Comparison of ENCODE assay signal across 22 cellular contexts in the genomic region with DNA sequence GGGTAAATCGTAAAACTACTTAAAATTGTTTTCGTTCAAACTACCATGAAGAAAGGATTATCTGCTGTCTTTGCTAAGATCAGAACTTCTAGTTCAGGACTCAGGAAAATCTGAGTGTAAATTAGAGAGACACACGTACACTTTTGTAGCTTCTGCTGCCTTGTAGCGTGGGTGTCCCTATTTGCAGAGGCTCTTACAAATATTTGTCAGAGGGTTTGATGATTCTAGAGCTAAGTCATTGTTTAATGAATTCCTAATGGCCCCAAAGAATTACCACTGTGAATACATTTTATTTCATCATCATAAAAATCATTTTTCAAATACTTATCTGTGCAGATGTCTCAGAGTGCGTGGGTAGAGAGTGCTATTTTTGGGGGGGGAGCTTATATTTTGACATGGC.
DNase-seq lines count a peak whose midpoint lies in the region; ATAC-seq and TF ChIP-seq lines count a peak whose summit lies in the region.
"Had no signal": no experiment of that assay in that cellular context is flagged by ENCODE, and none has a peak within 500 bp of the region (broad histone marks: within the 10 kb centered on the region; RNA-seq: fewer than 3 reads in every experiment).

No MANE protein-coding gene starts in this region.

- ATAC-seq in PC-3 (peak; percentile 45; the same call in 1 of the 2 replicates), HG03135 (IDR thresholded peaks at IDR 0.05; ENCODE audit: unreplicated experiment) (no peak), GM21390 (IDR thresholded peaks at IDR 0.05; ENCODE audit: unreplicated experiment) (no peak)
- ATAC-seq: Right ventricle myocardium inferior, SK-N-SH treated with all-trans-retinoic acid at 6 μM for 48 hours had no signal

- CTCF ChIA-PET in PC-3 (lab: Charles Lee), result interaction anchor here (0.6 kb wide), 1 partner anchor 178 kb away, joined by 3 read pairs; no protein-coding TSS in a partner anchor

- peaks cover 48% of the 10 kb centered on the region for H3K27me3 ChIP-seq in PC-3 (ENCODE audit: low read length)
- no peaks in the 10 kb centered on the region for H3K27me3 ChIP-seq in liver (ENCODE audit: control insufficient read depth in 4 of 4, insufficient read depth in 4 of 4, low read length in 3 of 4)
- H3K27me3 ChIP-seq: SJCRH30 had no signal

- H3F3A ChIP-seq in PC-3 (ENCODE audit: low read length, unreplicated experiment), result no peaks in the 10 kb centered on the region

- TF ChIP-seq RAD21 in liver (IDR thresholded peaks at IDR 0.05), result peak in 1 of 2 donors; percentile 12

- H3K27ac ChIP-seq in PC-3 (ENCODE audit: low read length) (no peak overlapping the region), liver (ENCODE audit: low read depth in 1 of 2, low read length in 2 of 2) (peak overlapping the region in 1 of 2 donors; percentile 43)
- H3K27ac ChIP-seq: GM23248, HL-60, PC-9, SJCRH30 had no signal

- H3K36me3 ChIP-seq in PC-3 (ENCODE audit: low read depth, low read length) (no peaks in the 10 kb centered on the region), liver (ENCODE audit: control insufficient read depth in 4 of 4, insufficient read depth in 3 of 4, low read depth in 1 of 4, low read length in 3 of 4) (no peaks in the 10 kb centered on the region)
- H3K36me3 ChIP-seq: SJCRH30 had no signal

- TF ChIP-seq CTCF in PC-3 (conservative IDR thresholded peaks at IDR 0.05; ENCODE audit: low read depth, low read length) (no peak), liver (IDR thresholded peaks at IDR 0.05; ENCODE audit: low read depth, low read length, missing input control) (no peak)

- H3K4me3 ChIP-seq in PC-3 (ENCODE audit: low read length) (no peak overlapping the region), liver (ENCODE audit: low read depth in 1 of 3, low read length in 3 of 3) (no peak overlapping the region)
- H3K4me3 ChIP-seq: GM23248, PC-9, SJCRH30 had no signal

- no peak overlapping the region for H2AFZ ChIP-seq in PC-3 (ENCODE audit: low read length)
- H2AFZ ChIP-seq: GM23248, PC-9 had no signal

- POLR2A ChIA-PET in PC-3 (lab: Charles Lee; ENCODE audit: unreplicated experiment), result interaction anchor here (0.6 kb wide), 1 partner anchor 46 kb away, joined by 4 read pairs; no protein-coding TSS in a partner anchor

- BruUV-seq in PC-3 (replicated peaks; lab: Mats Ljungman, UMichigan), result no TSS peak

- intact Hi-C loops in PC-3 (cut with micrococcal nuclease), result no loop called here

- H3K79me2 ChIP-seq in PC-3 (ENCODE audit: low read length), result no peaks in the 10 kb centered on the region

- H3K4me1 ChIP-seq in PC-3 (ENCODE audit: insufficient read depth, low read length) (no peaks in the 10 kb centered on the region), liver (ENCODE audit: control insufficient read depth in 4 of 4, insufficient read depth in 4 of 4, low read length in 3 of 4) (peaks cover 0 to 21% (median 8%) of the 10 kb centered on the region in 4 donors)
- H3K4me1 ChIP-seq: SJCRH30 had no signal

- no peaks in the 10 kb centered on the region for H4K20me1 ChIP-seq in PC-3 (ENCODE audit: low read length)

- no peaks in the 10 kb centered on the region for H3K9me3 ChIP-seq in PC-3 (ENCODE audit: low read length)
- no peaks in the 10 kb centered on the region for H3K9me3 ChIP-seq in liver (ENCODE audit: control insufficient read depth in 4 of 4, low read length in 3 of 4)
- H3K9me3 ChIP-seq: SJCRH30 had no signal

- H3K4me2 ChIP-seq in PC-3 (ENCODE audit: low read length), result no peak overlapping the region
- H3K4me2 ChIP-seq: PC-9 had no signal

- peak; percentile 8 for DNase-seq in NCI-H146 (lab: John Stamatoyannopoulos, UW)
- DNase-seq in NCI-H146 treated with DMSO at 0.1 percent for 48 hours (lab: John Stamatoyannopoulos, UW; ENCODE audit: unreplicated experiment), result no peak
- DNase-seq in PC-3, result no peak
- no peak for DNase-seq in NCI-H1105 (lab: John Stamatoyannopoulos, UW)
- DNase-seq: DMS153; GM23248; H7; Karpas-422; NCI-H1092 treated with DMSO at 0.1 percent for 48 hours; NCI-H1436 treated with DMSO at 0.1 percent for 48 hours; NCI-H2029; NCI-H446 treated with DMSO at 0.1 percent for 48 hours; NCI-H526 treated with DMSO at 0.1 percent for 48 hours; NK-92 treated with Interleukin-12 subunit alpha and Interleukin-12 subunit beta, amount 100 ng/mL, for 24 hours; PC-9; SJCRH30 had no signal

- H3K9ac ChIP-seq in PC-3 (ENCODE audit: low read length) (no peak overlapping the region), liver (ENCODE audit: low read depth in 1 of 2, low read length in 2 of 2) (no peak overlapping the region)
- H3K9ac ChIP-seq: GM23248 had no signal

- no peaks in the 10 kb centered on the region for H3K9me2 ChIP-seq in PC-3 (replicated peaks; ENCODE audit: low read length)

- 57% methylated on average over 5 of the region's 5 CpGs for WGBS in liver

TF ChIP-seq in liver, 16 proteins besides CTCF, POLR2A, EP300 and RAD21:
- TF ChIP-seq HNF4A (conservative IDR thresholded peaks at IDR 0.05) (peak in 1 of 2 donors; percentile 8), EGR1 (IDR thresholded peaks at IDR 0.05; ENCODE audit: low read depth in 2 of 2) (peak; percentile 60 to 61), HNF4G (IDR thresholded peaks at IDR 0.05) (no peak), NR2F2 (IDR thresholded peaks at IDR 0.05) (no peak)
- TF ChIP-seq, protein P1, sequence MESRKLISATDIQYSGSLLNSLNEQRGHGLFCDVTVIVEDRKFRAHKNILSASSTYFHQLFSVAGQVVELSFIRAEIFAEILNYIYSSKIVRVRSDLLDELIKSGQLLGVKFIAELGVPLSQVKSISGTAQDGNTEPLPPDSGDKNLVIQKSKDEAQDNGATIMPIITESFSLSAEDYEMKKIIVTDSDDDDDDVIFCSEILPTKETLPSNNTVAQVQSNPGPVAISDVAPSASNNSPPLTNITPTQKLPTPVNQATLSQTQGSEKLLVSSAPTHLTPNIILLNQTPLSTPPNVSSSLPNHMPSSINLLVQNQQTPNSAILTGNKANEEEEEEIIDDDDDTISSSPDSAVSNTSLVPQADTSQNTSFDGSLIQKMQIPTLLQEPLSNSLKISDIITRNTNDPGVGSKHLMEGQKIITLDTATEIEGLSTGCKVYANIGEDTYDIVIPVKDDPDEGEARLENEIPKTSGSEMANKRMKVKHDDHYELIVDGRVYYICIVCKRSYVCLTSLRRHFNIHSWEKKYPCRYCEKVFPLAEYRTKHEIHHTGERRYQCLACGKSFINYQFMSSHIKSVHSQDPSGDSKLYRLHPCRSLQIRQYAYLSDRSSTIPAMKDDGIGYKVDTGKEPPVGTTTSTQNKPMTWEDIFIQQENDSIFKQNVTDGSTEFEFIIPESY (IDR thresholded peaks at IDR 0.05), result no peak
- TF ChIP-seq, protein P2, sequence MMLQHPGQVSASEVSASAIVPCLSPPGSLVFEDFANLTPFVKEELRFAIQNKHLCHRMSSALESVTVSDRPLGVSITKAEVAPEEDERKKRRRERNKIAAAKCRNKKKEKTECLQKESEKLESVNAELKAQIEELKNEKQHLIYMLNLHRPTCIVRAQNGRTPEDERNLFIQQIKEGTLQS (IDR thresholded peaks at IDR 0.05), result no peak
- TF ChIP-seq, protein P3, sequence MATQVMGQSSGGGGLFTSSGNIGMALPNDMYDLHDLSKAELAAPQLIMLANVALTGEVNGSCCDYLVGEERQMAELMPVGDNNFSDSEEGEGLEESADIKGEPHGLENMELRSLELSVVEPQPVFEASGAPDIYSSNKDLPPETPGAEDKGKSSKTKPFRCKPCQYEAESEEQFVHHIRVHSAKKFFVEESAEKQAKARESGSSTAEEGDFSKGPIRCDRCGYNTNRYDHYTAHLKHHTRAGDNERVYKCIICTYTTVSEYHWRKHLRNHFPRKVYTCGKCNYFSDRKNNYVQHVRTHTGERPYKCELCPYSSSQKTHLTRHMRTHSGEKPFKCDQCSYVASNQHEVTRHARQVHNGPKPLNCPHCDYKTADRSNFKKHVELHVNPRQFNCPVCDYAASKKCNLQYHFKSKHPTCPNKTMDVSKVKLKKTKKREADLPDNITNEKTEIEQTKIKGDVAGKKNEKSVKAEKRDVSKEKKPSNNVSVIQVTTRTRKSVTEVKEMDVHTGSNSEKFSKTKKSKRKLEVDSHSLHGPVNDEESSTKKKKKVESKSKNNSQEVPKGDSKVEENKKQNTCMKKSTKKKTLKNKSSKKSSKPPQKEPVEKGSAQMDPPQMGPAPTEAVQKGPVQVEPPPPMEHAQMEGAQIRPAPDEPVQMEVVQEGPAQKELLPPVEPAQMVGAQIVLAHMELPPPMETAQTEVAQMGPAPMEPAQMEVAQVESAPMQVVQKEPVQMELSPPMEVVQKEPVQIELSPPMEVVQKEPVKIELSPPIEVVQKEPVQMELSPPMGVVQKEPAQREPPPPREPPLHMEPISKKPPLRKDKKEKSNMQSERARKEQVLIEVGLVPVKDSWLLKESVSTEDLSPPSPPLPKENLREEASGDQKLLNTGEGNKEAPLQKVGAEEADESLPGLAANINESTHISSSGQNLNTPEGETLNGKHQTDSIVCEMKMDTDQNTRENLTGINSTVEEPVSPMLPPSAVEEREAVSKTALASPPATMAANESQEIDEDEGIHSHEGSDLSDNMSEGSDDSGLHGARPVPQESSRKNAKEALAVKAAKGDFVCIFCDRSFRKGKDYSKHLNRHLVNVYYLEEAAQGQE (IDR thresholded peaks at IDR 0.05), result no peak
